ENCODE assay signal across 8 cellular contexts in the genomic region with DNA sequence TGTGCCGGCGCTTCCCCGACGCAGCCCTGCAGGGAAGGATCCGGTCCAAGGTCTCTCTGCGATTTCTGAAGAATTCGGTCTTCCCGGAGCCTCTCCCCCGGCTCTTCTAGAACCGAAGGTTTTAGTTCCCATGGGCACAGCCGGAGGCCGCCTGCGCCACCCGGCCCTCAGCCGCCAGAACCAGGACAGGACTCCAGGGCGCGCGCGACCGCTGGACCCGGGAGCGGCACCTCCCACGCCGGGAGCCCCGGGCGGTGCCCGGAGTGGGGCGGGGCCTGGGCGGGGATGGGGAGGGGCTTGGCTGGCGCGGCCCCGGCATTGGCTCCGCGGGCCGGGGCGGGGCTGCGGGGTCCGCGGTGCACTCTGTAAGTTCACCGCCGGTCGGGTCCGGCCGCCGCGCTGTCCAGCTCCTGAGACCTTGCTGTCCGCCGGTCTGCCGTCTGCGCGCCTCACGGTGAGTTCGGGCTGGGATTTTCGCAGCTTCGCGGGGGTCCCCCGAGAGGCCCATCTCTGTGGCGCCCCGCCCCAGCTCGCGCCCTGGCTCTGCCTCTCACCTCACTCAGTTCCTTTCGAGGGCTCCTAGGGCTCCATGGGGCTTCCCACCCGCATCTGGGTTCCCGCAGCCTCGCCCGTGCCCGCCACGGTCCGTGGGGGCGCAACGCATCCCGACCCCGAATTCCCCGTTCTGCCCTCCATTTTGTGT. TPM values are rescaled to one million over a fixed set of nuclear protein-coding genes. Genes with fewer than 3 reads are reported as not detected.
DNase-seq lines count a peak whose midpoint lies in the region; ATAC-seq and TF ChIP-seq lines count a peak whose summit lies in the region.

A gene with protein sequence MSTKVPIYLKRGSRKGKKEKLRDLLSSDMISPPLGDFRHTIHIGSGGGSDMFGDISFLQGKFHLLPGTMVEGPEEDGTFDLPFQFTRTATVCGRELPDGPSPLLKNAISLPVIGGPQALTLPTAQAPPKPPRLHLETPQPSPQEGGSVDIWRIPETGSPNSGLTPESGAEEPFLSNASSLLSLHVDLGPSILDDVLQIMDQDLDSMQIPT (plus strand): TSS at position 366 of the 703 bp plus-strand sequence. CDS start 6,033 bp downstream, outside the sequence.

- no peak for TF ChIP-seq CTCF in lower leg skin (IDR thresholded peaks at IDR 0.05)

- intact Hi-C loops in lower leg skin (cut with DNase I; ENCODE audit: low total_unique reads): loop anchor here (5.0 kb wide), 1 partner anchor 37 kb away; no protein-coding TSS in a partner anchor

- DNase-seq in NCI-H524 (lab: John Stamatoyannopoulos, UW): peak; percentile 32 to 71
- DNase-seq in NCI-H524 treated with DMSO at 0.1 percent for 48 hours (lab: John Stamatoyannopoulos, UW): no peak
- peak; percentile 15 for DNase-seq in NCI-H446 treated with DMSO at 0.1 percent for 48 hours (lab: John Stamatoyannopoulos, UW)
- peak; percentile 82 to 84 for DNase-seq in activated CD4-positive, alpha-beta T cell treated with anti-CD3 and anti-CD28 coated beads, Interleukin-2, amount 50 U/mL, for 48 hours
- DNase-seq in lower leg skin (ENCODE audit: low spot score in 2 of 2): peak; percentile 68 to 96
- DNase-seq in stimulated activated CD4-positive, alpha-beta T cell treated with anti-CD3 and anti-CD28 coated beads, Interleukin-4, amount 100 ng/mL, for 4 hours: peak; percentile 67 to 80

- peaks cover 42 to 46% of the 10 kb centered on the region in 2 donors for H3K4me1 ChIP-seq in duodenal mucosa (ENCODE audit: control insufficient read depth in 1 of 2, insufficient read depth in 2 of 2, low read length in 2 of 2)

- TF ChIP-seq POLR2A in lower leg skin (IDR thresholded peaks at IDR 0.05): no peak

- ATAC-seq in HG02943 (IDR thresholded peaks at IDR 0.05; ENCODE audit: low read depth, unreplicated experiment): peak; percentile 67

- peak within 1 kb of the TSS; percentile 74 to 79 for H3K9ac ChIP-seq in duodenal mucosa (ENCODE audit: low read depth in 1 of 2, low read length in 2 of 2)

- peak within 1 kb of the TSS; percentile 80 to 87 for H3K4me3 ChIP-seq in duodenal mucosa (ENCODE audit: low read depth in 1 of 2, low read length in 2 of 2)
- H3K4me3 ChIP-seq in lower leg skin (ENCODE audit: low read depth, poor library complexity, severe bottlenecking): peak within 1 kb of the TSS; percentile 49

- no peaks in the 10 kb centered on the region for H3K36me3 ChIP-seq in duodenal mucosa (ENCODE audit: control insufficient read depth in 1 of 2, insufficient read depth in 2 of 2, low read length in 2 of 2)

- H3K27me3 ChIP-seq in duodenal mucosa (ENCODE audit: control insufficient read depth in 1 of 2, insufficient read depth in 2 of 2, low read length in 2 of 2): no peaks in the 10 kb centered on the region

- 1% methylated on average over 18 to 28 of the region's 74 CpGs for whole genome bisulfite sequencing in lower leg skin, 2 donors

- H3K27ac ChIP-seq in duodenal mucosa (ENCODE audit: low read depth, low read length): peak within 1 kb of the TSS; percentile 81

- H3K9me3 ChIP-seq in duodenal mucosa (ENCODE audit: control insufficient read depth in 1 of 2, low read length in 2 of 2): no peaks in the 10 kb centered on the region

RNA-seq across cellular contexts. Expression of the gene that starts here (rescaled TPM):
- 1 to 10 TPM in 3 of 4 donors, not detected in 1; 2.5 to 4.2 (median 3.4) TPM for total RNA-seq in lower leg skin
